ENCODE assay signal across 12 cellular contexts in the genomic region with DNA sequence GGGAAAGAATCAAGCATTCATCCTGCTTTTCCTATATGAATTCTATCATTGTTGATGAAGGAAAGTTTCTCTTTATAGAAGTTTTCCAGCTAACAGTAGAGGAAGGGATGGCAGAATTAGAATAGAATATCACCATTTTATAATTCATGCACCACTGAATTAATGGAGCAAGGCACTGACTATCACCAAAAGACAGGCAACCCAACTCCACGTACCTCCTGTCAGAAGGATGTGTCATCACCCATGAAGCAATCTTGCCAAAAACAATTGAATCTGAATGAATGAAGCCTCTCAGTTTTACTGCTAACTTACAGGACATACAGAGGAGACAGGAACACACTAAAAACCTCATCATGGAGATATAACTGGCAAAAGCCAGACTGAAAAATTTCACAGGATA.
DNase-seq lines count a peak whose midpoint lies in the region; ATAC-seq and TF ChIP-seq lines count a peak whose summit lies in the region.
"Had no signal": no experiment of that assay in that cellular context is flagged by ENCODE, and none has a peak within 500 bp of the region (broad histone marks: within the 10 kb centered on the region; RNA-seq: fewer than 3 reads in every experiment).

No MANE protein-coding gene starts in this region.

- H3K79me2 ChIP-seq in Loucy (ENCODE audit: insufficient read depth, low read length), result 0 out of 2 replicates have a peak, but pooled peaks cover 3% of the 10 kb centered on the region

- no peaks in the 10 kb centered on the region for H4K20me1 ChIP-seq in Loucy (ENCODE audit: insufficient read depth, low read length, poor library complexity, severe bottlenecking)

- H3K4me2 ChIP-seq in Loucy (ENCODE audit: low read depth, low read length, poor library complexity, severe bottlenecking), result peak overlapping the region; percentile 21
- H3K4me2 ChIP-seq: neural progenitor cell had no signal

- H3K9me2 ChIP-seq in Loucy (replicated peaks; ENCODE audit: low read depth, low read length), result no peaks in the 10 kb centered on the region

- no peak for TF ChIP-seq CTCF in Loucy (conservative IDR thresholded peaks at IDR 0.05; ENCODE audit: low read length)
- no peak for TF ChIP-seq CTCF in brain microvascular endothelial cell (IDR thresholded peaks at IDR 0.05; ENCODE audit: low read depth, low read length, missing control alignments)
- no peak for TF ChIP-seq CTCF in Peyer's patch (IDR thresholded peaks at IDR 0.05)

- no peak overlapping the region for H2AFZ ChIP-seq in Loucy (ENCODE audit: low read length)
- H2AFZ ChIP-seq: neural progenitor cell had no signal

- peaks cover 35% of the 10 kb centered on the region; the same call in 1 of the 2 replicates for H3K36me3 ChIP-seq in Loucy (ENCODE audit: insufficient read depth, low read length)
- no peaks in the 10 kb centered on the region for H3K36me3 ChIP-seq in brain microvascular endothelial cell (replicated peaks)
- H3K36me3 ChIP-seq in Peyer's patch, result no peaks in the 10 kb centered on the region
- H3K36me3 ChIP-seq: neural progenitor cell had no signal

- peaks cover 14% of the 10 kb centered on the region for H3K4me1 ChIP-seq in Loucy (ENCODE audit: insufficient read depth, low read length, poor library complexity, severe bottlenecking)
- peaks cover 0 to 31% (median 9%) of the 10 kb centered on the region in 4 donors for H3K4me1 ChIP-seq in Peyer's patch

- peaks cover 30 to 55% (median 43%) of the 10 kb centered on the region in 3 donors for H3K4me1 Mint-ChIP-seq in naive B cell

- no peak for ATAC-seq in naive B cell (ENCODE audit: low read depth in 2 of 2)
- ATAC-seq in HG03565 (IDR thresholded peaks at IDR 0.05; ENCODE audit: unreplicated experiment), result no peak
- ATAC-seq: esophagus mucosa had no signal

- no peak overlapping the region for H3K9ac ChIP-seq in Loucy (ENCODE audit: low read depth, low read length, poor library complexity, severe bottlenecking)
- H3K9ac ChIP-seq: neural progenitor cell had no signal

- H3K36me3 Mint-ChIP-seq in naive B cell, result peaks cover 7 to 21% of the 10 kb centered on the region in 2 donors
- H3K36me3 Mint-ChIP-seq: neural progenitor cell had no signal

- H3K27ac Mint-ChIP-seq in naive B cell, result peak overlapping the region in 5 of 6 donors; percentile 10 to 82 (median 59)
- H3K27ac Mint-ChIP-seq: neural progenitor cell had no signal

- in situ Hi-C loops in brain microvascular endothelial cell (cut with HindIII; ENCODE audit: low pct_ligation_motif_present, low sequenced_read_pairs), result no loop called here

- no peaks in the 10 kb centered on the region for H3F3A ChIP-seq in Loucy (ENCODE audit: low read depth)

- no peak for TF ChIP-seq POLR2A in Peyer's patch (IDR thresholded peaks at IDR 0.05)

- H3K27me3 Mint-ChIP-seq in naive B cell, result no peaks in the 10 kb centered on the region

- no peaks in the 10 kb centered on the region for H3K9me3 ChIP-seq in Loucy (ENCODE audit: insufficient read depth, low read depth, low read length)
- H3K9me3 ChIP-seq in Peyer's patch, result no peaks in the 10 kb centered on the region

- H3K9me3 Mint-ChIP-seq in naive B cell, result no peaks in the 10 kb centered on the region
- H3K9me3 Mint-ChIP-seq: neural progenitor cell had no signal

- H3K27ac ChIP-seq in brain microvascular endothelial cell (peak overlapping the region; percentile 55), Peyer's patch (no peak overlapping the region)
- H3K27ac ChIP-seq: neural progenitor cell had no signal

- H3K27me3 ChIP-seq in Loucy (ENCODE audit: insufficient read depth, low read length, poor library complexity, severe bottlenecking) (no peaks in the 10 kb centered on the region), brain microvascular endothelial cell (replicated peaks) (no peaks in the 10 kb centered on the region), Peyer's patch (no peaks in the 10 kb centered on the region)
- H3K27me3 ChIP-seq: neural progenitor cell had no signal

- H3K4me3 ChIP-seq in Loucy (ENCODE audit: low read length, poor library complexity, severe bottlenecking) (no peak overlapping the region), brain microvascular endothelial cell (ENCODE audit: low read depth, low read length) (no peak overlapping the region), Peyer's patch (no peak overlapping the region)
- H3K4me3 ChIP-seq: neural progenitor cell had no signal

- H3K4me3 Mint-ChIP-seq in naive B cell, result no peak overlapping the region
- H3K4me3 Mint-ChIP-seq: neural progenitor cell had no signal

- DNase-seq in Daoy (ENCODE audit: low read depth) (peak; percentile 41), brain microvascular endothelial cell (peak; percentile 65), naive B cell (no peak), Peyer's patch (no peak)
- no peak for DNase-seq in stimulated activated naive CD4-positive, alpha-beta T cell (lab: John Stamatoyannopoulos, UW)
- DNase-seq: DMS 273 treated with DMSO at 0.1 percent for 48 hours; NCI-H69; stimulated activated CD4-positive, alpha-beta T cell treated with anti-CD3 and anti-CD28 coated beads, Interleukin-12 subunit alpha, Interleukin-12 subunit beta, amount 100 ng/mL, for 4 hours had no signal

Comparison
In these comparisons a context has a peak if more than half of its experiments do, and no peak if none do; other contexts are left out.
1. DNase-seq: peak in Daoy (single experiment) and brain microvascular endothelial cell (single experiment); none in naive B cell (single experiment), Peyer's patch (0 of 3) and stimulated activated naive CD4-positive, alpha-beta T cell (0 of 6).